ENCODE assay signal across 9 cellular contexts in genomic region chr12:2957816-2958431, GRCh38. TPM values are rescaled to one million over a fixed set of nuclear protein-coding genes. Genes with fewer than 3 reads are reported as not detected.
DNase-seq lines count a peak whose midpoint lies in the region; ATAC-seq, FAIRE-seq and TF ChIP-seq lines count a peak whose summit lies in the region.
"Had no signal": no experiment of that assay in that cellular context is flagged by ENCODE, and none has a peak within 500 bp of the region (broad histone marks: within the 10 kb centered on the region; RNA-seq: fewer than 3 reads in every experiment).

No MANE protein-coding gene starts in this region.

- peak overlapping the region; percentile 73 for H3K4me3 ChIP-seq in OCI-LY1 (ENCODE audit: low read depth, low read length, poor library complexity, severe bottlenecking)
- peak overlapping the region; percentile 50 to 87 (median 66) for H3K4me3 ChIP-seq in H1 (ENCODE audit: extremely low read depth in 1 of 4, insufficient read depth in 2 of 4, low read depth in 3 of 4, low read length in 4 of 4)
- H3K4me3 ChIP-seq in neural cell (ENCODE audit: low read length), result peak overlapping the region; percentile 71

- TF ChIP-seq CTCF in Calu3 (IDR thresholded peaks at IDR 0.05; ENCODE audit: unreplicated experiment) (no peak), OCI-LY1 (IDR thresholded peaks at IDR 0.05; ENCODE audit: low read length) (no peak), H1 (IDR thresholded peaks at IDR 0.05; ENCODE audit: control extremely low read depth in 1 of 3, insufficient read depth in 1 of 3, low read depth in 1 of 3, low read length in 3 of 3) (no peak), neural cell (IDR thresholded peaks at IDR 0.05; ENCODE audit: poor library complexity, severe bottlenecking) (no peak)

- H3K9me3 ChIP-seq in OCI-LY1 (ENCODE audit: low read length), result no peaks in the 10 kb centered on the region
- no peaks in the 10 kb centered on the region for H3K9me3 ChIP-seq in H1 (ENCODE audit: insufficient read depth in 2 of 2, low read depth in 1 of 2, low read length in 1 of 2)
- H3K9me3 ChIP-seq in neural cell (ENCODE audit: low read length), result no peaks in the 10 kb centered on the region

- 82% methylated on average over 11 of the region's 11 CpGs; no CpG with 5 or more reads in 1 of the 2 experiments for WGBS in H1 (ENCODE audit: extremely low coverage in 1 of 2, insufficient coverage in 1 of 2, insufficient read length in 1 of 2, insufficient replicate concordance in 2 of 2, low coverage in 1 of 2, low lambda C conversion rate in 2 of 2, missing lambda C conversion rate in 1 of 2), 2 experiments

- H3K23ac ChIP-seq in H1 (ENCODE audit: insufficient read length), result no peak overlapping the region

- FAIRE-seq in H1 (lab: Jason Lieb, UNC), result peak; percentile 32

- no peak for DNase-seq in Calu3
- DNase-seq in H1 (ENCODE audit: low read depth in 1 of 2, low spot score in 2 of 2), result no peak
- DNase-seq in NAMALWA (ENCODE audit: low spot score), result no peak
- no peak for DNase-seq in NK-92 (lab: John Stamatoyannopoulos, UW; ENCODE audit: unreplicated experiment)
- DNase-seq in posterior vena cava (ENCODE audit: low spot score), result no peak
- no peak for DNase-seq in activated CD8-positive, alpha-beta memory T cell treated with anti-CD3 and anti-CD28 coated beads, Interleukin-2, amount 10 ng/mL, durations not matched to agents 7 days and 5 days
- DNase-seq: activated naive CD4-positive, alpha-beta T cell had no signal

- H3K27ac Mint-ChIP-seq in Calu3 (ENCODE audit: unreplicated experiment), result peak overlapping the region; percentile 95
- H3K27ac Mint-ChIP-seq in activated CD8-positive, alpha-beta memory T cell treated with anti-CD3 and anti-CD28 coated beads, Interleukin-2, amount 10 ng/mL, durations not matched to agents 7 days and 5 days, result no peak overlapping the region

- H2BK12ac ChIP-seq in H1 (ENCODE audit: low read depth, low read length), result no peak overlapping the region

- H2BK5ac ChIP-seq in H1 (ENCODE audit: low read depth, low read length), result peak overlapping the region; percentile 97; the same call in 1 of the 2 replicates

- no peak overlapping the region for H4K8ac ChIP-seq in H1 (ENCODE audit: extremely low read depth, insufficient read depth, low read length)

- no peak overlapping the region for H2AFZ ChIP-seq in OCI-LY1 (ENCODE audit: low read length)
- peak overlapping the region; percentile 96; the same call in 1 of the 2 replicates for H2AFZ ChIP-seq in H1 (ENCODE audit: low read length)
- no peak overlapping the region for H2AFZ ChIP-seq in neural cell (ENCODE audit: low read depth, low read length)

- H3K56ac ChIP-seq in H1 (replicated peaks; ENCODE audit: insufficient read length, low read depth, low read length), result no peak overlapping the region

- no peaks in the 10 kb centered on the region for H3K9me3 Mint-ChIP-seq in Calu3 (ENCODE audit: low read depth, unreplicated experiment)
- no peaks in the 10 kb centered on the region for H3K9me3 Mint-ChIP-seq in activated CD8-positive, alpha-beta memory T cell treated with anti-CD3 and anti-CD28 coated beads, Interleukin-2, amount 10 ng/mL, durations not matched to agents 7 days and 5 days (ENCODE audit: low read depth)

- POLR2A ChIA-PET in H1 (lab: Charles Lee; ENCODE audit: partially characterized antibody), result interaction anchor here (0.9 to 2.2 kb wide), 14 partner anchors 9 to 80 kb away, joined by 3 to 11 read pairs (median 4); no protein-coding TSS in a partner anchor

- H3F3A ChIP-seq in OCI-LY1 (ENCODE audit: insufficient read depth, low read length) (no peaks in the 10 kb centered on the region), neural cell (ENCODE audit: insufficient read depth, low read length, poor library complexity, severe bottlenecking) (no peaks in the 10 kb centered on the region)

- H3K27ac ChIP-seq in OCI-LY1 (ENCODE audit: low read depth, low read length, poor library complexity, severe bottlenecking) (no peak overlapping the region), H1 (ENCODE audit: low read depth, low read length) (peak overlapping the region; percentile 39; the same call in 1 of the 2 replicates), neural cell (ENCODE audit: low read length) (no peak overlapping the region)

- no peaks in the 10 kb centered on the region for H3K9me2 ChIP-seq in OCI-LY1 (ENCODE audit: low read depth, low read length)
- no peaks in the 10 kb centered on the region for H3K9me2 ChIP-seq in neural cell (ENCODE audit: insufficient read depth, low read length)

- 0 out of 2 replicates have a peak overlapping the region, but pooled peaks have one; percentile 48 for H2BK15ac ChIP-seq in H1 (ENCODE audit: low read length)

- H3K4me3 Mint-ChIP-seq in Calu3 (ENCODE audit: low read depth, unreplicated experiment), result peak overlapping the region; percentile 95
- H3K4me3 Mint-ChIP-seq in activated CD8-positive, alpha-beta memory T cell treated with anti-CD3 and anti-CD28 coated beads, Interleukin-2, amount 10 ng/mL, durations not matched to agents 7 days and 5 days, result no peak overlapping the region

- peaks cover 29% of the 10 kb centered on the region for H3K4me1 ChIP-seq in OCI-LY1 (ENCODE audit: insufficient read depth, low read length, severe bottlenecking)
- H3K4me1 ChIP-seq in H1 (replicated peaks in 1 of 4; ENCODE audit: control insufficient read depth in 3 of 4, insufficient read depth in 4 of 4, low read length in 3 of 4), result peaks cover 8 to 24% (median 10%) of the 10 kb centered on the region in 4 experiments

- H4K20me1 ChIP-seq in OCI-LY1 (ENCODE audit: insufficient read depth, low read length), result no peaks in the 10 kb centered on the region
- H4K20me1 ChIP-seq in H1 (replicated peaks in 1 of 2; ENCODE audit: control insufficient read depth in 1 of 2, insufficient read depth in 2 of 2, low read length in 2 of 2), result peaks cover 3 to 11% of the 10 kb centered on the region in 2 experiments
- H4K20me1 ChIP-seq in neural cell (ENCODE audit: insufficient read depth), result no peaks in the 10 kb centered on the region

- no peak for TF ChIP-seq POLR2A in H1 (IDR thresholded peaks at IDR 0.05; ENCODE audit: control extremely low read depth in 1 of 2, low read depth in 2 of 2, low read length in 2 of 2)

- no TSS peak for BruUV-seq in Calu3 (replicated peaks; lab: Mats Ljungman, UMichigan)

- no peak overlapping the region for H3K14ac ChIP-seq in H1 (ENCODE audit: insufficient read length)

- 0 out of 2 replicates have a peak overlapping the region, but pooled peaks have one; percentile 1 for H2BK20ac ChIP-seq in H1 (ENCODE audit: low read length)

- H3K18ac ChIP-seq in H1 (ENCODE audit: extremely low read depth, low read length), result peak overlapping the region; percentile 95; the same call in 1 of the 2 replicates

- TF ChIP-seq EP300 in H1 (IDR thresholded peaks at IDR 0.05; ENCODE audit: borderline replicate concordance in 1 of 2, low read depth in 2 of 2, low read length in 2 of 2) (no peak), neural cell (conservative IDR thresholded peaks at IDR 0.05; ENCODE audit: poor library complexity, severe bottlenecking) (no peak)

- no peaks in the 10 kb centered on the region for H3K27me3 Mint-ChIP-seq in Calu3 (ENCODE audit: unreplicated experiment)
- peaks cover 52% of the 10 kb centered on the region for H3K27me3 Mint-ChIP-seq in activated CD8-positive, alpha-beta memory T cell treated with anti-CD3 and anti-CD28 coated beads, Interleukin-2, amount 10 ng/mL, durations not matched to agents 7 days and 5 days

- H3K79me2 ChIP-seq in OCI-LY1 (ENCODE audit: insufficient read depth, low read length) (no peaks in the 10 kb centered on the region), H1 (ENCODE audit: control insufficient read depth in 1 of 2, insufficient read depth in 2 of 2, low read length in 2 of 2) (peaks cover 10 to 32% of the 10 kb centered on the region in 2 experiments; a peak in 3 of 4 replicates), neural cell (replicated peaks; ENCODE audit: insufficient read depth, low read length) (no peaks in the 10 kb centered on the region)

- H2AK5ac ChIP-seq in H1 (ENCODE audit: low read depth, low read length), result no peak overlapping the region; the same call in 1 of the 2 replicates

- peaks cover 22% of the 10 kb centered on the region for H3K23me2 ChIP-seq in H1 (ENCODE audit: low read depth, low read length)

- intact Hi-C loops in Calu3 (cut with micrococcal nuclease; ENCODE audit: unreplicated experiment) (no loop called here), posterior vena cava (cut with DNase I) (no loop called here)

- no peak overlapping the region for H2BK120ac ChIP-seq in H1 (replicated peaks; ENCODE audit: low read depth, low read length)

- TF ChIP-seq RAD21 in H1 (IDR thresholded peaks at IDR 0.05 in 1 of 2, conservative IDR thresholded peaks at IDR 0.05 in 1 of 2; ENCODE audit: low read depth in 2 of 2, low read length in 2 of 2) (no peak), neural cell (conservative IDR thresholded peaks at IDR 0.05) (no peak)

- no peak for ATAC-seq in activated CD8-positive, alpha-beta memory T cell treated with anti-CD3 and anti-CD28 coated beads, Interleukin-2, amount 10 ng/mL, durations not matched to agents 7 days and 5 days

- H3K79me1 ChIP-seq in H1 (ENCODE audit: low read depth, low read length), result peaks cover 2% of the 10 kb centered on the region; the same call in 1 of the 2 replicates

- H4K91ac ChIP-seq in H1 (replicated peaks; ENCODE audit: insufficient read length, low read length), result peak overlapping the region; percentile 90

- no peak overlapping the region for H4K5ac ChIP-seq in H1 (ENCODE audit: insufficient read length, low read depth, low read length)

- H3K4me2 ChIP-seq in OCI-LY1 (ENCODE audit: low read length) (no peak overlapping the region), H1 (ENCODE audit: insufficient read depth in 1 of 2, low read depth in 2 of 2, low read length in 2 of 2) (peak overlapping the region; percentile 91 to 99), neural cell (ENCODE audit: low read length) (no peak overlapping the region)

- no peaks in the 10 kb centered on the region for H3K36me3 ChIP-seq in OCI-LY1 (ENCODE audit: insufficient read depth, low read length)
- no peaks in the 10 kb centered on the region for H3K36me3 ChIP-seq in H1 (ENCODE audit: control insufficient read depth in 2 of 4, insufficient read depth in 4 of 4, low read length in 3 of 4)
- H3K36me3 ChIP-seq in neural cell (ENCODE audit: insufficient read depth, low read length), result no peaks in the 10 kb centered on the region

- CTCF ChIA-PET in Calu3 (lab: Charles Lee) (interaction anchor here (1.0 to 1.3 kb wide), 2 partner anchors 72 to 84 kb away, joined by 3 to 5 read pairs; no protein-coding TSS in a partner anchor), H1 (lab: Charles Lee; ENCODE audit: partially characterized antibody) (interaction anchor here (1.0 to 3.0 kb wide), 6 partner anchors 12 to 116 kb away, joined by 3 to 13 read pairs (median 5); no protein-coding TSS in a partner anchor)
- CTCF ChIA-PET in activated CD8-positive, alpha-beta memory T cell treated with anti-CD3 and anti-CD28 coated beads, Interleukin-2, amount 10 ng/mL, durations not matched to agents 7 days and 5 days (lab: Charles Lee), result no interaction called here

- H3K27me3 ChIP-seq in OCI-LY1 (ENCODE audit: insufficient read depth, low read length) (no peaks in the 10 kb centered on the region), H1 (replicated peaks in 1 of 4; ENCODE audit: control insufficient read depth in 3 of 4, extremely low read depth in 1 of 4, insufficient read depth in 3 of 4, low read length in 3 of 4) (peaks cover 0 to 6% (median 3%) of the 10 kb centered on the region in 4 experiments; a peak in 4 of 7 replicates), neural cell (ENCODE audit: insufficient read depth, low read depth, low read length) (peaks cover 44% of the 10 kb centered on the region)

- peaks cover 40% of the 10 kb centered on the region for H3K36me3 Mint-ChIP-seq in Calu3 (ENCODE audit: insufficient read depth, unreplicated experiment)
- no peaks in the 10 kb centered on the region for H3K36me3 Mint-ChIP-seq in activated CD8-positive, alpha-beta memory T cell treated with anti-CD3 and anti-CD28 coated beads, Interleukin-2, amount 10 ng/mL, durations not matched to agents 7 days and 5 days

- peaks cover 47% of the 10 kb centered on the region for H3K4me1 Mint-ChIP-seq in Calu3 (ENCODE audit: low read depth, unreplicated experiment)
- H3K4me1 Mint-ChIP-seq in activated CD8-positive, alpha-beta memory T cell treated with anti-CD3 and anti-CD28 coated beads, Interleukin-2, amount 10 ng/mL, durations not matched to agents 7 days and 5 days, result peaks cover 13% of the 10 kb centered on the region

- H3K9ac ChIP-seq in OCI-LY1 (ENCODE audit: low read length), result no peak overlapping the region; the same call in 1 of the 2 replicates
- H3K9ac ChIP-seq in H1 (replicated peaks in 1 of 4; ENCODE audit: extremely low read depth in 1 of 4, low read depth in 3 of 4, low read length in 3 of 4), result peak overlapping the region in 2 of 4 experiments; percentile 55 to 56; a peak in 3 of 7 replicates
- H3K9ac ChIP-seq in neural cell (ENCODE audit: low read length), result no peak overlapping the region

- peak overlapping the region; percentile 1 for H3K4ac ChIP-seq in H1 (replicated peaks; ENCODE audit: insufficient read length, low read depth, low read length)

RNA-seq across cellular contexts. Expression of gene TEAD4, which starts 1.3 kb away (rescaled TPM):
- total RNA-seq in Calu3 (2022), result 33.0 and 34.2 TPM in 2 replicates
- total RNA-seq in H1 (2021; fragmentation: NEBNext Ultra II Directional; extraction: Animal tissue kit (Norgen Biotek cat#: 25700)), result 116 TPM in 2 replicates
- polyA plus RNA-seq in H1 (2011; rRNA removed), result 56.7 and 90.1 TPM in 2 replicates
- 73.5 TPM for polyA plus RNA-seq in H1 (2011; cell fraction: cytosol; rRNA removed)
- polyA plus RNA-seq in H1 (2011; cell fraction: nucleus; rRNA removed), result 80.7 TPM
- polyA plus RNA-seq in H1 (2012, experiment 1 of 2), result 61.3 to 87.1 TPM (median 74.6 TPM) in 4 replicates
- polyA plus RNA-seq in H1 (2012, experiment 2 of 2), result 80.7 TPM
- polyA plus RNA-seq in H1 (2013, experiment 1 of 2), result 69.8 TPM
- polyA plus RNA-seq in H1 (2013, experiment 2 of 2), result 72.8 TPM
- polyA minus RNA-seq in H1 (2011; rRNA and poly(A)+ RNA removed), result 53.3 and 61.0 TPM in 2 replicates
- 73.5 TPM for polyA minus RNA-seq in H1 (2011; cell fraction: cytosol; rRNA and poly(A)+ RNA removed)
- polyA minus RNA-seq in H1 (2011; cell fraction: nucleus; rRNA and poly(A)+ RNA removed), result 47.6 TPM
- polyA plus RNA-seq in neural cell, result 1.5 and 1.6 TPM in 2 replicates
- polyA minus RNA-seq in neural cell, result 1.2 and 1.7 TPM in 2 replicates
- 10 to 100 TPM; 14.1 to 35.3 TPM for total RNA-seq in posterior vena cava
- 1 to 10 TPM in 1 of 2 experiments, under 1 TPM in 1; 0.44 to 1.6 TPM for total RNA-seq in activated CD8-positive, alpha-beta memory T cell treated with anti-CD3 and anti-CD28 coated beads, Interleukin-2, amount 10 ng/mL, durations not matched to agents 7 days and 5 days

Comparison
In these comparisons a context has a peak if more than half of its experiments do, and no peak if none do; other contexts are left out.
1. H3K4me2 ChIP-seq: peak in H1 (2 of 2); none in OCI-LY1 (single experiment) and neural cell (single experiment).
2. RNA of gene TEAD4, which starts 1.3 kb away (total RNA-seq): 116 TPM in H1, 14.1 to 35.3 TPM in posterior vena cava and 33.0 to 34.2 TPM in Calu3; 0.44 to 1.6 TPM in activated CD8-positive, alpha-beta memory T cell treated with anti-CD3 and anti-CD28 coated beads, Interleukin-2, amount 10 ng/mL, durations not matched to agents 7 days and 5 days; every median in the first group is over 4 times any median in the second.
3. Peak in every context shown above with its lines, with median percentiles within 50 percentile points of each other: H3K4me3 ChIP-seq.